ENCODE assay signal across 24 cellular contexts in genomic region chr12:129002447-129002846, GRCh38.
"Had no signal": no experiment of that assay in that cellular context is flagged by ENCODE, and none has a peak within 500 bp of the region (broad histone marks: within the 10 kb centered on the region; RNA-seq: fewer than 3 reads in every experiment).

No MANE protein-coding gene starts in this region.

- H3K27ac ChIP-seq: adrenal gland, brain microvascular endothelial cell, coronary artery, dorsolateral prefrontal cortex, epithelial cell of prostate, esophagus squamous epithelium, gastroesophageal sphincter had no signal

- H3K4me3 ChIP-seq: adrenal gland, coronary artery, dorsolateral prefrontal cortex, esophagus squamous epithelium, gastroesophageal sphincter had no signal

- ATAC-seq: activated CD4-positive, alpha-beta T cell treated with anti-CD3 and anti-CD28 coated beads for 36 hours; activated CD8-positive, alpha-beta memory T cell treated with anti-CD3 and anti-CD28 coated beads, Interleukin-2, amount 10 ng/mL, durations not matched to agents 7 days and 5 days; activated CD8-positive, alpha-beta T cell treated with anti-CD3 and anti-CD28 coated beads, Interleukin-2, amount 10 ng/mL, durations not matched to agents 7 days and 5 days; activated naive CD8-positive, alpha-beta T cell treated with anti-CD3 and anti-CD28 coated beads, Interleukin-2, amount 50 U/mL, for 24 hours; gastroesophageal sphincter had no signal

- H3K9me3 ChIP-seq: adrenal gland, esophagus squamous epithelium had no signal

- H3K27me3 ChIP-seq: adrenal gland, brain microvascular endothelial cell had no signal

- H3K4me1 ChIP-seq: adrenal gland, esophagus squamous epithelium, gastroesophageal sphincter had no signal

- H3K36me3 ChIP-seq: adrenal gland, brain microvascular endothelial cell, esophagus squamous epithelium, gastroesophageal sphincter had no signal

- DNase-seq: activated CD4-positive, alpha-beta memory T cell treated with anti-CD3 and anti-CD28 coated beads for 36 hours; activated CD4-positive, alpha-beta T cell treated with anti-CD3 and anti-CD28 coated beads for 36 hours; activated CD4-positive, alpha-beta T cell treated with anti-CD3 and anti-CD28 coated beads, Interleukin-2, amount 10 ng/mL, durations not matched to agents 24 days and 14 days; activated CD4-positive, CD25-positive, alpha-beta regulatory T cell; activated CD4-positive, CD25-positive, alpha-beta regulatory T cell treated with anti-CD3 and anti-CD28 coated beads, Interleukin-2, amount 50 U/mL, for 72 hours; activated CD8-positive, alpha-beta memory T cell treated with anti-CD3 and anti-CD28 coated beads, Interleukin-2, amount 10 ng/mL, durations not matched to agents 7 days and 5 days; activated CD8-positive, alpha-beta memory T cell treated with anti-CD3 and anti-CD28 coated beads, Interleukin-2, amount 50 U/mL, for 4 hours; activated CD8-positive, alpha-beta T cell treated with anti-CD3 and anti-CD28 coated beads, Interleukin-2, amount 10 ng/mL, durations not matched to agents 7 days and 5 days; activated effector memory CD4-positive, alpha-beta T cell treated with anti-CD3 and anti-CD28 coated beads, Interleukin-2, amount 50 U/mL, for 16 hours; activated naive CD4-positive, alpha-beta T cell treated with anti-CD3 and anti-CD28 coated beads for 36 hours; activated naive CD8-positive, alpha-beta T cell treated with anti-CD3 and anti-CD28 coated beads for 36 hours; activated naive CD8-positive, alpha-beta T cell treated with anti-CD3 and anti-CD28 coated beads, Interleukin-2, amount 50 U/mL, for 24 hours; activated T-cell treated with anti-CD3 and anti-CD28 coated beads, Interleukin-2, amount 50 U/mL, for 1 hour; activated T-cell treated with anti-CD3 and anti-CD28 coated beads, Interleukin-2, amount 50 U/mL, for 48 hours; adrenal gland; amygdala; brain microvascular endothelial cell; dorsolateral prefrontal cortex; esophagus squamous epithelium; foreskin melanocyte; T-helper 2 cell had no signal
